ENCODE assay signal across 14 cellular contexts in the genomic region with DNA sequence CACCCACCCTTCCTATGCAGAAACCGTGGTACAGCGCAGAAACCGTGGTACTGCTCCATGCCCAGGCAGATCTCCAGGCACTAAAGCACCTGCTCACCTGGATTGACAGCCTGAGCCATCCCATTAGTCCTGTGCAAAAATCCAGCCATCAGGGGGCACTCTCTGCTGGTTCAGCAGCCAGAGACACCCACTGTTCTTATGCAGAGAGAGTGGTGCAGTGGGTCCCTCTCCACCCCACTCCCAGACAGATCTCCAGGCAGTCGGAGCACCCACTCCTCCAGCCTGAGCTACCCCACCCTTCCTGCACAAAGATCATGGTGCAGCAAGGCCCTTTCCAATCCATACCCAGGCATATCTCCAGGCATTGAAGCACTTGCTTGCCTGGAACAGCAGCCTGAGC.
"Had no signal": no experiment of that assay in that cellular context is flagged by ENCODE, and none has a peak within 500 bp of the region (broad histone marks: within the 10 kb centered on the region; RNA-seq: fewer than 3 reads in every experiment).

No MANE protein-coding gene starts in this region.

- H3K36me3 ChIP-seq: ascending aorta, esophagus muscularis mucosa, left ventricle myocardium inferior, sigmoid colon, transverse colon had no signal

- H3K27ac ChIP-seq: ascending aorta, esophagus muscularis mucosa, left ventricle myocardium inferior, sigmoid colon, transverse colon had no signal

- DNase-seq: activated CD4-positive, alpha-beta memory T cell treated with anti-CD3 and anti-CD28 coated beads for 36 hours; activated CD4-positive, CD25-positive, alpha-beta regulatory T cell treated with anti-CD3 and anti-CD28 coated beads, Interleukin-2, amount 50 U/mL, for 72 hours; activated CD8-positive, alpha-beta memory T cell treated with anti-CD3 and anti-CD28 coated beads, Interleukin-2, amount 50 U/mL, for 48 hours; activated naive CD4-positive, alpha-beta T cell; kidney; left ventricle myocardium inferior; mesenchymal stem cell; sigmoid colon; stimulated activated CD4-positive, alpha-beta T cell treated with anti-CD3 and anti-CD28 coated beads, Interleukin-12 subunit alpha, Interleukin-12 subunit beta, amount 100 ng/mL, for 4 hours; stimulated activated naive CD4-positive, alpha-beta T cell; substantia nigra; transverse colon had no signal

- H3K9me3 ChIP-seq: transverse colon had no signal

- H3K4me3 ChIP-seq: ascending aorta, esophagus muscularis mucosa, left ventricle myocardium inferior, sigmoid colon, transverse colon had no signal

- H3K27me3 ChIP-seq: ascending aorta, esophagus muscularis mucosa, sigmoid colon, transverse colon had no signal

- H3K4me1 ChIP-seq: ascending aorta, esophagus muscularis mucosa, sigmoid colon, transverse colon had no signal
